In the genomic region with DNA sequence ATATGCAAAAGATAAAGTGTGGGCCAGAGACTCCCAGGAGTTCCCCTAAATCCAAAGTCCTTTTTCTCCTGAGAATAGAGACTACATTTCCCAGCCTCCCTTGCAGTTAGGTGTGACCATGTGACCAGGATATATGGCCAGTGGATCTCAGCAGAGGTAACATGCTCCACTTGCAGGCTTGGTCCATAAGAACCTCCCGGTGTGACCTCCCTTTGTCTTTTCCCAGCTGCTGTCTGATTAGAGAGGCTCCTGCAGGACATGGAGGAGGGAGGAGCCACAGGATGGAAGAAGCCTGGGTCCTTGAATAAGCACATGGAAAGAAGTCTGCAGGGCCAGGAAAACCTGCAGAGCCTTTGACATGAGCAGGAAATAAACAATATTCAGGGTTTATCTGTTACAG, we compare ENCODE assay signal across 18 cellular contexts.
A peak's percentile ranks its signal among the peaks of the same experiment; 100 is the strongest.
DNase-seq lines count a peak whose midpoint lies in the region; ATAC-seq and TF ChIP-seq lines count a peak whose summit lies in the region.
"Had no signal": no experiment of that assay in that cellular context is flagged by ENCODE, and none has a peak within 500 bp of the region (broad histone marks: within the 10 kb centered on the region; RNA-seq: fewer than 3 reads in every experiment).

No MANE protein-coding gene starts in this region.

- no peak overlapping the region for H3K9ac ChIP-seq in HCT116 (ENCODE audit: low read length)

- H3K27ac ChIP-seq in HCT116 (ENCODE audit: low read depth, low read length) = no peak overlapping the region
- no peak overlapping the region for H3K27ac ChIP-seq in OCI-LY7 (ENCODE audit: low read depth, low read length, poor library complexity, severe bottlenecking)
- no peak overlapping the region for H3K27ac ChIP-seq in iPS DF 6.9 (ENCODE audit: low read length)
- H3K27ac ChIP-seq: left lung, right atrium auricular region had no signal

- CTCF ChIA-PET in HCT116 (lab: Charles Lee) (no interaction called here), OCI-LY7 (lab: Charles Lee; ENCODE audit: unreplicated experiment) (no interaction called here)

- H3K9me2 ChIP-seq in HCT116 (ENCODE audit: insufficient read depth) = no peaks in the 10 kb centered on the region
- no peaks in the 10 kb centered on the region for H3K9me2 ChIP-seq in OCI-LY7 (ENCODE audit: insufficient read depth, low read length)

- H2AFZ ChIP-seq in HCT116 (ENCODE audit: low read depth, low read length, poor library complexity, severe bottlenecking) (no peak overlapping the region), OCI-LY7 (ENCODE audit: low read length) (0 out of 2 replicates have a peak overlapping the region, but pooled peaks have one; percentile 4)

- TF ChIP-seq POLR2A in HCT116 (IDR thresholded peaks at IDR 0.05; ENCODE audit: borderline replicate concordance, extremely low read depth, insufficient read depth, insufficient read length) = no peak

- DNase-seq in COR-L47 (lab: John Stamatoyannopoulos, UW) = peak; percentile 44
- no peak for DNase-seq in HCT116 (ENCODE audit: low read depth, low spot score)
- DNase-seq in OCI-LY7 (ENCODE audit: low spot score) = no peak
- peak; percentile 48 for DNase-seq in iPS DF 6.9 (ENCODE audit: low read depth, low spot score)
- DNase-seq in DMS114 treated with DMSO at 0.1 percent for 48 hours (lab: John Stamatoyannopoulos, UW; ENCODE audit: unreplicated experiment) = no peak
- DNase-seq in NCI-H226 = no peak
- no peak for DNase-seq in HuH-7 (ENCODE audit: low spot score)
- DNase-seq: activated naive CD4-positive, alpha-beta T cell treated with anti-CD3 and anti-CD28 coated beads for 36 hours; aorta; cerebellar nuclear complex; DMS79; HFFc6; hypothalamus; left lung; NCI-H2171 treated with DMSO at 0.1 percent for 48 hours; stimulated activated naive CD8-positive, alpha-beta T cell treated with anti-CD3 and anti-CD28 coated beads, Interleukin-15, Interleukin-2, amounts not matched to agents 100 U/mL and 50 U/mL, for 24 hours had no signal

- intact Hi-C loops in HCT116 (cut with micrococcal nuclease) (no loop called here), OCI-LY7 (cut with micrococcal nuclease; ENCODE audit: unreplicated experiment) (no loop called here)

- TF ChIP-seq CTCF in HCT116 (IDR thresholded peaks at IDR 0.05 in 2 of 3, conservative IDR thresholded peaks at IDR 0.05 in 1 of 3; ENCODE audit: borderline replicate concordance in 1 of 3, insufficient read depth in 1 of 3, low read depth in 2 of 3, low read length in 2 of 3) = no peak
- TF ChIP-seq CTCF in OCI-LY7 (conservative IDR thresholded peaks at IDR 0.05; ENCODE audit: low read length) = no peak

- no peak overlapping the region for H3K4me3 ChIP-seq in HCT116 (replicated peaks in 1 of 2; ENCODE audit: low read depth in 1 of 2, low read length in 2 of 2)
- no peak overlapping the region for H3K4me3 ChIP-seq in OCI-LY7 (ENCODE audit: low read depth, low read length, poor library complexity, severe bottlenecking)
- no peak overlapping the region for H3K4me3 ChIP-seq in iPS DF 6.9 (ENCODE audit: low read length)
- H3K4me3 ChIP-seq: left lung, right atrium auricular region had no signal

- RAD21 ChIA-PET in HCT116 (lab: Charles Lee; ENCODE audit: low non-redundant PET in 1 of 2, low total read pairs in 2 of 2, uncharacterized antibody in 2 of 2, unreplicated experiment in 2 of 2) = no interaction called here

- POLR2A ChIA-PET in HCT116 (lab: Charles Lee) (no interaction called here), OCI-LY7 (lab: Charles Lee) (no interaction called here)

- H4K20me1 ChIP-seq in HCT116 (ENCODE audit: insufficient read depth) (no peaks in the 10 kb centered on the region), OCI-LY7 (ENCODE audit: insufficient read depth, low read length) (no peaks in the 10 kb centered on the region)

- no peaks in the 10 kb centered on the region; the same call in 1 of the 2 replicates for H3K79me2 ChIP-seq in HCT116 (ENCODE audit: insufficient read depth, low read length)
- no peaks in the 10 kb centered on the region for H3K79me2 ChIP-seq in OCI-LY7 (ENCODE audit: insufficient read depth, low read depth, low read length)

- TF ChIP-seq RAD21 in HCT116 (IDR thresholded peaks at IDR 0.05; ENCODE audit: low read depth) = no peak

- H3K9me3 ChIP-seq in HCT116 (ENCODE audit: control insufficient read depth in 1 of 2, insufficient read depth in 1 of 2, low read depth in 1 of 2, low read length in 2 of 2) = peaks cover 0 to 5% of the 10 kb centered on the region in 2 experiments; a peak in 2 of 4 replicates
- no peaks in the 10 kb centered on the region for H3K9me3 ChIP-seq in OCI-LY7 (ENCODE audit: low read length)
- H3K9me3 ChIP-seq in iPS DF 6.9 (ENCODE audit: control insufficient read depth, insufficient read depth, low read length) = no peaks in the 10 kb centered on the region

- BruUV-seq in HCT116 (replicated peaks; lab: Mats Ljungman, UMichigan) (no TSS peak), OCI-LY7 (replicated peaks; lab: Mats Ljungman, UMichigan) (no TSS peak)

- H3K4me2 ChIP-seq in HCT116 (ENCODE audit: low read length) (no peak overlapping the region), OCI-LY7 (ENCODE audit: low read length) (no peak overlapping the region)

- WGBS in iPS DF 6.9 (ENCODE audit: insufficient coverage, insufficient read length) = no CpG with 5 or more reads among the region's 1 CpG

- no peaks in the 10 kb centered on the region for H3K36me3 ChIP-seq in HCT116 (ENCODE audit: control insufficient read depth in 1 of 2, insufficient read depth in 2 of 2, low read length in 2 of 2)
- no peaks in the 10 kb centered on the region for H3K36me3 ChIP-seq in OCI-LY7 (ENCODE audit: insufficient read depth, low read length)
- no peaks in the 10 kb centered on the region for H3K36me3 ChIP-seq in iPS DF 6.9 (ENCODE audit: control insufficient read depth, insufficient read depth, low read length)
- H3K36me3 ChIP-seq: left lung, right atrium auricular region had no signal

- ATAC-seq in HCT116 (peak; percentile 77), HG03378 (IDR thresholded peaks at IDR 0.05; ENCODE audit: unreplicated experiment) (no peak)
- ATAC-seq: left lung; stimulated activated naive CD8-positive, alpha-beta T cell treated with anti-CD3 and anti-CD28 coated beads, Interleukin-15, Interleukin-2, amounts not matched to agents 100 U/mL and 50 U/mL, for 24 hours had no signal

- H3K27me3 ChIP-seq in HCT116 (ENCODE audit: insufficient read depth, low read length) (no peaks in the 10 kb centered on the region), iPS DF 6.9 (ENCODE audit: control insufficient read depth, insufficient read depth, low read length) (no peaks in the 10 kb centered on the region)
- H3K27me3 ChIP-seq: left lung, right atrium auricular region had no signal

- peaks cover 0 to 2% of the 10 kb centered on the region in 2 experiments; a peak in 1 of 4 replicates for H3K4me1 ChIP-seq in HCT116 (ENCODE audit: control insufficient read depth in 1 of 2, insufficient read depth in 2 of 2, low read length in 2 of 2)
- H3K4me1 ChIP-seq in OCI-LY7 (ENCODE audit: insufficient read depth, low read length, poor library complexity, severe bottlenecking) = peaks cover 5% of the 10 kb centered on the region
- no peaks in the 10 kb centered on the region for H3K4me1 ChIP-seq in iPS DF 6.9 (ENCODE audit: control insufficient read depth, insufficient read depth, low read length)
- H3K4me1 ChIP-seq: right atrium auricular region had no signal

TF ChIP-seq in HCT116, 20 proteins besides CTCF, POLR2A, EP300 and RAD21:
- TF ChIP-seq SIN3A (IDR thresholded peaks at IDR 0.05; ENCODE audit: low read depth) = no peak
- TF ChIP-seq, protein P1, sequence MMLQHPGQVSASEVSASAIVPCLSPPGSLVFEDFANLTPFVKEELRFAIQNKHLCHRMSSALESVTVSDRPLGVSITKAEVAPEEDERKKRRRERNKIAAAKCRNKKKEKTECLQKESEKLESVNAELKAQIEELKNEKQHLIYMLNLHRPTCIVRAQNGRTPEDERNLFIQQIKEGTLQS (IDR thresholded peaks at IDR 0.05) = no peak
- TF ChIP-seq POLR2AphosphoS5 (IDR thresholded peaks at IDR 0.05; ENCODE audit: low read depth, low read length) = no peak
- no peak for TF ChIP-seq TCF7L2 (IDR thresholded peaks at IDR 0.05; ENCODE audit: borderline replicate concordance, extremely low read depth, insufficient read depth, insufficient read length)
- TF ChIP-seq CEBPB (IDR thresholded peaks at IDR 0.05; ENCODE audit: low read depth) = no peak
- no peak for TF ChIP-seq ELF1 (IDR thresholded peaks at IDR 0.05; ENCODE audit: borderline replicate concordance, low read depth)
- no peak for TF ChIP-seq JUND (IDR thresholded peaks at IDR 0.05)
- TF ChIP-seq YY1 (IDR thresholded peaks at IDR 0.05; ENCODE audit: extremely low read depth, insufficient replicate concordance, low read depth, low read length) = no peak
- no peak for TF ChIP-seq ZNF274 (IDR thresholded peaks at IDR 0.05; ENCODE audit: low read depth, low read length)
- TF ChIP-seq EZH2phosphoT487 (IDR thresholded peaks at IDR 0.05; ENCODE audit: borderline replicate concordance) = no peak
- TF ChIP-seq ZFX (IDR thresholded peaks at IDR 0.05) = no peak
- TF ChIP-seq, protein P2, sequence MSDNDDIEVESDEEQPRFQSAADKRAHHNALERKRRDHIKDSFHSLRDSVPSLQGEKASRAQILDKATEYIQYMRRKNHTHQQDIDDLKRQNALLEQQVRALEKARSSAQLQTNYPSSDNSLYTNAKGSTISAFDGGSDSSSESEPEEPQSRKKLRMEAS (IDR thresholded peaks at IDR 0.05) = no peak
- TF ChIP-seq FOSL1 (IDR thresholded peaks at IDR 0.05; ENCODE audit: low read depth) = no peak
- no peak for TF ChIP-seq CBX3 (IDR thresholded peaks at IDR 0.05; ENCODE audit: low read depth)
- no peak for TF ChIP-seq SP1 (IDR thresholded peaks at IDR 0.05; ENCODE audit: low read depth)
- TF ChIP-seq EZH2 (IDR thresholded peaks at IDR 0.05) = no peak

Comparison
In these comparisons a context has a peak if more than half of its experiments do, and no peak if none do; other contexts are left out.
1. DNase-seq: peak in COR-L47 (single experiment) and iPS DF 6.9 (single experiment); none in HCT116 (single experiment), OCI-LY7 (single experiment), DMS114 treated with DMSO at 0.1 percent for 48 hours (single experiment), NCI-H226 (single experiment) and HuH-7 (single experiment).